Comparison of ENCODE assay signal across 14 cellular contexts in the genomic region with DNA sequence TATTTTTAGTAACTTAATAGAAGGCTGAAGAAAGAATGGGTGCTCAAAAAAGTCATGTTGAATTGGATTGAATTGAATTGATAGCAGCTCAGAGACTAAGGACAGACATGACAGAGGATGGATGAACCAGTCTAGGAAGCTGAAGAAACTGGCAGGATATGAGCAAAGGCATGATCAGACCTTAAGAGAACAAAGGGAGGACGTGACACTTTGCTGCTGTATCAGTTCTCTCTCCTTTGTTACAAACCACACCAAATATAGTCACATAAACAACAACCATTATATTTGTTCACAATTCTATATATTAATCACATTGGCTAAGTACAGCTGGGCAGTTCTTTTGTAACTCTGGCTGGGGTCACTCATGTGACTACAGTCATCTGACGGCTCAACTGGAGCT.
"Had no signal": no experiment of that assay in that cellular context is flagged by ENCODE, and none has a peak within 500 bp of the region (broad histone marks: within the 10 kb centered on the region; RNA-seq: fewer than 3 reads in every experiment).

No MANE protein-coding gene starts in this region.

- H3K27ac ChIP-seq: transverse colon, uterus had no signal

- H3K36me3 ChIP-seq: transverse colon, uterus had no signal

- H3K27me3 ChIP-seq: transverse colon, uterus had no signal

- FAIRE-seq: TTC549 had no signal

- H3K4me3 ChIP-seq: transverse colon, uterus had no signal

- ATAC-seq: effector memory CD8-positive, alpha-beta T cell; natural killer cell treated with Interleukin-12 subunit alpha and Interleukin-12 subunit beta and Interleukin-15 and Interleukin-18, amount 100 ng/mL, for 72 hours; right cardiac atrium; stimulated activated naive CD8-positive, alpha-beta T cell treated with anti-CD3 and anti-CD28 coated beads, Interleukin-15, Interleukin-2, amounts not matched to agents 100 U/mL and 50 U/mL, for 24 hours; WTC11 had no signal

- H3K9me3 ChIP-seq: transverse colon, uterus had no signal

- H3K4me1 ChIP-seq: transverse colon, uterus had no signal

- DNase-seq: activated CD4-positive, alpha-beta memory T cell treated with anti-CD3 and anti-CD28 coated beads for 36 hours; activated CD4-positive, alpha-beta T cell treated with anti-CD3 and anti-CD28 coated beads for 4 hours; activated T-cell treated with anti-CD3 and anti-CD28 coated beads for 4 hours; effector memory CD8-positive, alpha-beta T cell; immature natural killer cell; right cardiac atrium; stimulated activated CD4-positive, alpha-beta T cell treated with anti-CD3 and anti-CD28 coated beads, Interleukin-2, amount 100 ng/mL, for 24 hours; stimulated activated naive CD8-positive, alpha-beta T cell treated with anti-CD3 and anti-CD28 coated beads, Interleukin-15, Interleukin-2, amounts not matched to agents 100 U/mL and 50 U/mL, for 24 hours; substantia nigra; transverse colon; uterus had no signal
